Comparison of ENCODE assay signal across 7 cellular contexts in genomic region chr16:11586856-11587642, GRCh38. TPM values are rescaled to one million over a fixed set of nuclear protein-coding genes. Genes with fewer than 3 reads are reported as not detected.
DNase-seq lines count a peak whose midpoint lies in the region; ATAC-seq and TF ChIP-seq lines count a peak whose summit lies in the region.

Gene LITAF (minus strand): TSS chr16:11586919. CDS start chr16:11556730, 30,189 bp downstream.

- H3K4me3 Mint-ChIP-seq in activated T-cell treated with anti-CD3 and anti-CD28 coated beads, Interleukin-2, amount 50 U/mL, for 4 hours, result peak within 1 kb of the TSS; percentile 95
- H3K4me3 Mint-ChIP-seq in naive B cell, result peak within 1 kb of the TSS; percentile 89 to 97 (median 94)

- DNase-seq in GM13976 (ENCODE audit: low spot score), result peak; percentile 93
- DNase-seq in NCI-H2196 treated with DMSO at 0.1 percent for 48 hours (lab: John Stamatoyannopoulos, UW; ENCODE audit: unreplicated experiment), result peak; percentile 32
- peak; percentile 41 for DNase-seq in activated T-cell treated with anti-CD3 and anti-CD28 coated beads, Interleukin-2, amount 50 U/mL, for 4 hours
- DNase-seq in naive B cell, result peak; percentile 65

- peaks cover 3% of the 10 kb centered on the region for H3K36me3 Mint-ChIP-seq in activated T-cell treated with anti-CD3 and anti-CD28 coated beads, Interleukin-2, amount 50 U/mL, for 4 hours (ENCODE audit: insufficient read depth)
- peaks cover 0 to 5% of the 10 kb centered on the region in 2 donors for H3K36me3 Mint-ChIP-seq in naive B cell

- H3K4me1 Mint-ChIP-seq in activated T-cell treated with anti-CD3 and anti-CD28 coated beads, Interleukin-2, amount 50 U/mL, for 4 hours (ENCODE audit: low read depth), result peaks cover 42% of the 10 kb centered on the region
- peaks cover 49 to 50% (median 50%) of the 10 kb centered on the region in 3 donors for H3K4me1 Mint-ChIP-seq in naive B cell

- peaks cover 2 to 49% (median 43%) of the 10 kb centered on the region in 5 donors for H3K4me1 ChIP-seq in subcutaneous abdominal adipose tissue (ENCODE audit: control insufficient read depth in 5 of 5, insufficient read depth in 5 of 5, low read length in 5 of 5)

- H3K9me3 Mint-ChIP-seq in activated T-cell treated with anti-CD3 and anti-CD28 coated beads, Interleukin-2, amount 50 U/mL, for 4 hours, result no peaks in the 10 kb centered on the region
- H3K9me3 Mint-ChIP-seq in naive B cell, result no peaks in the 10 kb centered on the region

- no peaks in the 10 kb centered on the region for H3K27me3 ChIP-seq in subcutaneous abdominal adipose tissue (ENCODE audit: control insufficient read depth in 5 of 5, insufficient read depth in 4 of 5, low read length in 5 of 5)

- in situ Hi-C loops in GM13976 (cut with MboI; ENCODE audit: low sequenced_read_pairs, unreplicated experiment), result no loop called here

- ATAC-seq in HG02588 (IDR thresholded peaks at IDR 0.05; ENCODE audit: unreplicated experiment) (peak; percentile 49), esophagus mucosa (peak; percentile 79), naive B cell (ENCODE audit: low read depth in 2 of 2) (peak; percentile 54 to 56)
- peak; percentile 72 for ATAC-seq in activated T-cell treated with anti-CD3 and anti-CD28 coated beads, Interleukin-2, amount 50 U/mL, for 4 hours

- H3K27ac ChIP-seq in subcutaneous abdominal adipose tissue (ENCODE audit: low read depth, low read length), result peak within 1 kb of the TSS; percentile 99

- TF ChIP-seq CTCF in GM13976 (IDR thresholded peaks at IDR 0.05; ENCODE audit: borderline replicate concordance, control extremely low read depth, extremely low read depth, insufficient read depth, missing control alignments), result no peak

- peak within 1 kb of the TSS; percentile 89 to 98 (median 96) for H3K9ac ChIP-seq in subcutaneous abdominal adipose tissue (ENCODE audit: low read length in 5 of 5)

- no peaks in the 10 kb centered on the region for H3K9me3 ChIP-seq in subcutaneous abdominal adipose tissue (ENCODE audit: control insufficient read depth in 5 of 5, low read length in 5 of 5)

- H3K4me3 ChIP-seq in subcutaneous abdominal adipose tissue (ENCODE audit: low read depth in 1 of 5, low read length in 5 of 5), result peak within 1 kb of the TSS; percentile 70 to 96 (median 92)

- H3K36me3 ChIP-seq in subcutaneous abdominal adipose tissue (ENCODE audit: control insufficient read depth in 5 of 5, insufficient read depth in 5 of 5, low read length in 5 of 5), result peaks cover 0 to 4% (median 0%) of the 10 kb centered on the region in 5 donors

- peak within 1 kb of the TSS; percentile 95 to 99 (median 98) for H3K27ac Mint-ChIP-seq in naive B cell

- no peaks in the 10 kb centered on the region for H3K27me3 Mint-ChIP-seq in activated T-cell treated with anti-CD3 and anti-CD28 coated beads, Interleukin-2, amount 50 U/mL, for 4 hours (ENCODE audit: low read depth)
- H3K27me3 Mint-ChIP-seq in naive B cell, result no peaks in the 10 kb centered on the region

RNA-seq across cellular contexts. Expression of gene LITAF, which starts in this region (rescaled TPM):
- 100 to 1,000 TPM in 2 of 3 donors, 10 to 100 TPM in 1; 68.4 to 127 (median 103) TPM for total RNA-seq in activated T-cell treated with anti-CD3 and anti-CD28 coated beads, Interleukin-2, amount 50 U/mL, for 4 hours
- total RNA-seq in esophagus mucosa, result 36.9 TPM
- 100 to 1,000 TPM; 275 to 379 (median 304) TPM for polyA plus RNA-seq in naive B cell (ENCODE audit: low read depth in 6 of 6)

Comparison
In these comparisons a context has a peak if more than half of its experiments do, and no peak if none do; other contexts are left out.
1. Peak in every context shown above with its lines: DNase-seq, ATAC-seq, H3K4me3 ChIP-seq and H3K27ac ChIP-seq.
2. DNase-seq: peak in every context shown above with its lines; median percentile 93 in GM13976; 65 in naive B cell; 41 in activated T-cell treated with anti-CD3 and anti-CD28 coated beads, Interleukin-2, amount 50 U/mL, for 4 hours; 32 in NCI-H2196 treated with DMSO at 0.1 percent for 48 hours.